Comparison of ENCODE assay signal across 10 cellular contexts in genomic region chr17:63295288-63295687, GRCh38.
"Had no signal": no experiment of that assay in that cellular context is flagged by ENCODE, and none has a peak within 500 bp of the region (broad histone marks: within the 10 kb centered on the region; RNA-seq: fewer than 3 reads in every experiment).

No MANE protein-coding gene starts in this region.

- ATAC-seq: left lung; natural killer cell treated with Interleukin-12 subunit alpha and Interleukin-12 subunit beta and Interleukin-15 and Interleukin-18, amount 100 ng/mL, for 72 hours had no signal

- DNase-seq: activated naive CD4-positive, alpha-beta T cell treated with anti-CD3 and anti-CD28 coated beads, Interleukin-2, amount 10 ng/mL, durations not matched to agents 7 days and 5 days; amygdala; caudate nucleus; endodermal cell; head of caudate nucleus; left lung; sigmoid colon; stimulated activated CD4-positive, alpha-beta T cell treated with anti-CD3 and anti-CD28 coated beads, Interleukin-4, amount 100 ng/mL, for 24 hours; SW 1271 had no signal

- H3K4me1 ChIP-seq: left lung, sigmoid colon had no signal

- H3K4me3 ChIP-seq: left lung, sigmoid colon had no signal

- H3K27me3 ChIP-seq: left lung, sigmoid colon had no signal

- H3K27ac ChIP-seq: left lung, sigmoid colon had no signal

- H3K36me3 ChIP-seq: sigmoid colon had no signal
